ENCODE assay signal across 16 cellular contexts in the genomic region with DNA sequence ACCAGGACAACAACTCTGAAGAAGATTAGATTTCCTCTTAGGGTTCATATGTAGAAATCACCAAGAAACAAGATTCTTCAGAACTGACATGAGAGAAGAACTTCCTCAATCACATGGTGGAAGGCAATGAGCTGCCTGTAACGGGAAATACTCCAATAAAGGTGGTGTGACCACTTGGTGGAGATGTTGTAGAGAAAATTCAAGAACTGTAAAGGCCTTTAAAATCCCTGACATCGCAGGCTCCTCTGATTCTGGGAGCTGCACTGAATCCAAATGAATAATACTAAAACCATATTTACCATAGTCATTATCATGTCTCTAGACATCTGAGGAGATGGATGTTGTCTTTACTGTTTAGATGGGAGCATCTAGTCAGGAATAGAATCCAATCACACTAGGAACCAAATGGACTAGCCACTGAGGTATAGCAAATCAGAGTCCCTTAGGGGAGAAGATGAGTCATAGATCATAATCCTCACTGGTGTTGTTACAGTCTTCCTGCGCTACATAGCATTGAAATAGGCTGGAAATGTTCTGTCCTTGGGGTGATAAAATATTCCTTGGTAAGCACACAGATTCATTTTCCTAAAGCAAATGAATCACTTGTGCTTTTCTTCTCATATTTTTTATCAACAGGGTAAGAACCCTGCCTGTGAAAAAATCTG.
DNase-seq lines count a peak whose midpoint lies in the region; ATAC-seq, FAIRE-seq and TF ChIP-seq lines count a peak whose summit lies in the region.
"Had no signal": no experiment of that assay in that cellular context is flagged by ENCODE, and none has a peak within 500 bp of the region (broad histone marks: within the 10 kb centered on the region; RNA-seq: fewer than 3 reads in every experiment).

No MANE protein-coding gene starts in this region.

- ATAC-seq in left lung, result peak; percentile 85
- no peak for ATAC-seq in GM21619 (IDR thresholded peaks at IDR 0.05; ENCODE audit: unreplicated experiment)
- ATAC-seq in HG03342 (IDR thresholded peaks at IDR 0.05; ENCODE audit: unreplicated experiment), result no peak
- ATAC-seq: activated CD8-positive, alpha-beta T cell treated with anti-CD3 and anti-CD28 coated beads, Interleukin-2, amount 10 ng/mL, durations not matched to agents 7 days and 5 days had no signal

- H3K27ac ChIP-seq in C4-2B (no peak overlapping the region), MM.1S (ENCODE audit: low read length) (no peak overlapping the region), left lung (no peak overlapping the region)
- H3K27ac ChIP-seq: adrenal gland; BLaER1 treated with 17β-estradiol and CSF1 and Interleukin-3, amounts not matched to agents 10 nM and 100 nM; HL-60; SJCRH30 had no signal

- no peak overlapping the region for H3K4me3 Mint-ChIP-seq in nephron progenitor cell
- H3K4me3 Mint-ChIP-seq: activated CD8-positive, alpha-beta T cell treated with anti-CD3 and anti-CD28 coated beads, Interleukin-2, amount 10 ng/mL, durations not matched to agents 7 days and 5 days had no signal

- intact Hi-C loops in left lung (cut with DNase I), result no loop called here

- H3K79me2 ChIP-seq in MM.1S (ENCODE audit: low read length), result no peaks in the 10 kb centered on the region

- H3K9ac ChIP-seq in MM.1S (ENCODE audit: low read length) (no peak overlapping the region), adipocyte (ENCODE audit: low read length) (no peak overlapping the region)
- H3K9ac ChIP-seq: BLaER1 treated with 17β-estradiol and CSF1 and Interleukin-3, amounts not matched to agents 10 nM and 100 nM had no signal

- no peaks in the 10 kb centered on the region for H3K4me1 Mint-ChIP-seq in nephron progenitor cell

- H3K27ac Mint-ChIP-seq in nephron progenitor cell, result no peak overlapping the region
- H3K27ac Mint-ChIP-seq: activated CD8-positive, alpha-beta T cell treated with anti-CD3 and anti-CD28 coated beads, Interleukin-2, amount 10 ng/mL, durations not matched to agents 7 days and 5 days had no signal

- DNase-seq in MM.1S (peak; percentile 19), adipocyte (ENCODE audit: low read depth) (peak; percentile 31), left lung (no peak), GM19239 (ENCODE audit: insufficient read length, low spot score) (no peak), nephron progenitor cell (no peak)
- DNase-seq: activated CD8-positive, alpha-beta T cell treated with anti-CD3 and anti-CD28 coated beads, Interleukin-2, amount 10 ng/mL, durations not matched to agents 7 days and 5 days; occipital lobe; stimulated activated CD4-positive, alpha-beta T cell treated with anti-CD3 and anti-CD28 coated beads, Interleukin-1b, Interleukin-23, amount 100 ng/mL, for 48 hours; stimulated activated naive CD4-positive, alpha-beta T cell treated with Interleukin-2 at 50 U/mL for 16 hours had no signal

- H3K36me3 Mint-ChIP-seq in nephron progenitor cell (ENCODE audit: low read depth), result no peaks in the 10 kb centered on the region

- H3K27me3 Mint-ChIP-seq in nephron progenitor cell (ENCODE audit: low read depth, poor library complexity), result no peaks in the 10 kb centered on the region

- H4K20me1 ChIP-seq in MM.1S (ENCODE audit: insufficient read depth, low read length), result no peaks in the 10 kb centered on the region
- H4K20me1 ChIP-seq: BLaER1 treated with 17β-estradiol and CSF1 and Interleukin-3, amounts not matched to agents 10 nM and 100 nM had no signal

- H3K36me3 ChIP-seq in MM.1S (replicated peaks; ENCODE audit: insufficient read depth, low read length), result no peaks in the 10 kb centered on the region
- no peaks in the 10 kb centered on the region for H3K36me3 ChIP-seq in adipocyte (ENCODE audit: control insufficient read depth, insufficient read depth, low read length, severe bottlenecking)
- no peaks in the 10 kb centered on the region for H3K36me3 ChIP-seq in left lung
- H3K36me3 ChIP-seq: adrenal gland; BLaER1 treated with 17β-estradiol and CSF1 and Interleukin-3, amounts not matched to agents 10 nM and 100 nM; SJCRH30 had no signal

- H3K4me1 ChIP-seq in MM.1S (ENCODE audit: low read length) (peaks cover 5% of the 10 kb centered on the region; the same call in 1 of the 2 replicates), adipocyte (ENCODE audit: control insufficient read depth, insufficient read depth, low read length) (no peaks in the 10 kb centered on the region), left lung (no peaks in the 10 kb centered on the region)
- H3K4me1 ChIP-seq: adrenal gland; BLaER1 treated with 17β-estradiol and CSF1 and Interleukin-3, amounts not matched to agents 10 nM and 100 nM; SJCRH30 had no signal

- FAIRE-seq in GM19239 (lab: Jason Lieb, UNC), result no peak

- no peak overlapping the region for H3K4me3 ChIP-seq in MM.1S (ENCODE audit: low read length)
- no peak overlapping the region for H3K4me3 ChIP-seq in adipocyte (ENCODE audit: low read length)
- no peak overlapping the region for H3K4me3 ChIP-seq in left lung
- H3K4me3 ChIP-seq: adrenal gland; BLaER1 treated with 17β-estradiol and CSF1 and Interleukin-3, amounts not matched to agents 10 nM and 100 nM; SJCRH30 had no signal

- H3K27me3 ChIP-seq in MM.1S (replicated peaks; ENCODE audit: insufficient read depth, low read length) (no peaks in the 10 kb centered on the region), adipocyte (replicated peaks; ENCODE audit: control insufficient read depth, insufficient read depth, low read length) (no peaks in the 10 kb centered on the region), left lung (no peaks in the 10 kb centered on the region)
- H3K27me3 ChIP-seq: adrenal gland; BLaER1 treated with 17β-estradiol and CSF1 and Interleukin-3, amounts not matched to agents 10 nM and 100 nM; SJCRH30 had no signal

- H3K4me2 ChIP-seq in MM.1S (ENCODE audit: low read depth, low read length), result no peak overlapping the region
- H3K4me2 ChIP-seq: BLaER1 treated with 17β-estradiol and CSF1 and Interleukin-3, amounts not matched to agents 10 nM and 100 nM had no signal

- H3K9me3 ChIP-seq in MM.1S (replicated peaks; ENCODE audit: insufficient read depth, low read length) (no peaks in the 10 kb centered on the region), adipocyte (ENCODE audit: control insufficient read depth, low read length) (no peaks in the 10 kb centered on the region), left lung (no peaks in the 10 kb centered on the region)
- H3K9me3 ChIP-seq: adrenal gland, SJCRH30 had no signal

- no peaks in the 10 kb centered on the region for H3K9me3 Mint-ChIP-seq in nephron progenitor cell

- no peak overlapping the region for H2AFZ ChIP-seq in MM.1S (ENCODE audit: low read length)

- TF ChIP-seq CTCF in C4-2B (conservative IDR thresholded peaks at IDR 0.05) (peak; percentile 30), MM.1S (IDR thresholded peaks at IDR 0.05; ENCODE audit: low read length) (0 out of 2 replicates have a peak, but pooled peaks have one; percentile 5), left lung (IDR thresholded peaks at IDR 0.05) (no peak), nephron progenitor cell (IDR thresholded peaks at IDR 0.05) (no peak)

- H3F3A ChIP-seq in MM.1S (ENCODE audit: insufficient read depth, low read length), result no peaks in the 10 kb centered on the region

- no peaks in the 10 kb centered on the region for H3K9me2 ChIP-seq in MM.1S (replicated peaks; ENCODE audit: insufficient read depth, low read length)

Comparison
In these comparisons a context has a peak if more than half of its experiments do, and no peak if none do; other contexts are left out.
1. CTCF ChIP-seq: peak in C4-2B (single experiment) and MM.1S (single experiment); none in left lung (0 of 2) and nephron progenitor cell (single experiment).
2. DNase-seq: peak in MM.1S (single experiment) and adipocyte (single experiment); none in left lung (0 of 2), GM19239 (single experiment) and nephron progenitor cell (single experiment).